In genomic region chr5:175484824-175485223, GRCh38 we compare ENCODE assay signal across 14 cellular contexts. TPM values are rescaled to one million over a fixed set of nuclear protein-coding genes. Genes with fewer than 3 reads are reported as not detected.
"Had no signal": no experiment of that assay in that cellular context is flagged by ENCODE, and none has a peak within 500 bp of the region (broad histone marks: within the 10 kb centered on the region; RNA-seq: fewer than 3 reads in every experiment).

No MANE protein-coding gene starts in this region.

- H3K27me3 Mint-ChIP-seq: activated CD8-positive, alpha-beta memory T cell treated with anti-CD3 and anti-CD28 coated beads, Interleukin-2, amount 10 ng/mL, durations not matched to agents 7 days and 5 days had no signal

- H3K27me3 ChIP-seq: ascending aorta, dorsolateral prefrontal cortex, esophagus muscularis mucosa, SJCRH30, testis had no signal

- ATAC-seq: activated CD8-positive, alpha-beta memory T cell treated with anti-CD3 and anti-CD28 coated beads, Interleukin-2, amount 10 ng/mL, durations not matched to agents 7 days and 5 days had no signal

- H3K4me3 Mint-ChIP-seq: activated CD8-positive, alpha-beta memory T cell treated with anti-CD3 and anti-CD28 coated beads, Interleukin-2, amount 10 ng/mL, durations not matched to agents 7 days and 5 days; nephron had no signal

- H3K27ac ChIP-seq: ascending aorta, dorsolateral prefrontal cortex, esophagus muscularis mucosa, SJCRH30, testis had no signal

- DNase-seq: activated CD8-positive, alpha-beta memory T cell treated with anti-CD3 and anti-CD28 coated beads, Interleukin-2, amount 10 ng/mL, durations not matched to agents 7 days and 5 days; dorsolateral prefrontal cortex; glutamatergic neuron; SJCRH30; stimulated activated CD4-positive, alpha-beta T cell treated with anti-CD3 and anti-CD28 coated beads, Interleukin-12 subunit alpha, Interleukin-12 subunit beta, amount 100 ng/mL, for 4 hours; stimulated activated naive CD4-positive, alpha-beta T cell treated with Interleukin-2 at 50 U/mL for 16 hours; T-helper 9 cell; testis had no signal

- H3K9me3 ChIP-seq: ascending aorta, esophagus muscularis mucosa, SJCRH30, testis had no signal

RNA-seq across cellular contexts. Expression of gene DRD1, which starts 40.8 kb away (rescaled TPM):
- total RNA-seq: activated CD8-positive, alpha-beta memory T cell treated with anti-CD3 and anti-CD28 coated beads, Interleukin-2, amount 10 ng/mL, durations not matched to agents 7 days and 5 days; lung microvascular endothelial cell; mononuclear cell; pulmonary artery endothelial cell; SJCRH30 had no signal
